23 cellular contexts compared by ENCODE assay signal in the genomic region with DNA sequence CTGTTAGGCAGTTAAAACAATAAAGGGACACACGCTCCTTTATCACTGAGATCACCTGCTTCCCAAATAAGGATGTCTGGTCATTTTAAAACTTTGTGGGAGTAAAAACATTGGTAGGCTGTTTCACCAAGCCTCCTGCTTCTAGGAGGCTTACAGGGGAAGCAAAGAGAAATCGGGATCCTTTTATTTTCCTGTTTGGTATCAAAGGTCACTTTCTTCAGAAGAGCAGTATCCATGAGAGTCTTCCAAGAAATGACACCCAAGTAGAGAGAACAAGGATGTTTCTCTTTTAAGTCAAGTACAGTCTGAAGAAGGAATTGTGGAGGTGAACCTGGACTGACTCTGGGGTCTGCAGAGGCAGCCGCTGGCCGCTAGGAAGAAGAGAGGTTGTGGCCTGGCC. TPM values are rescaled to one million over a fixed set of nuclear protein-coding genes. Genes with fewer than 3 reads are reported as not detected.
DNase-seq lines count a peak whose midpoint lies in the region; ATAC-seq and TF ChIP-seq lines count a peak whose summit lies in the region.
"Had no signal": no experiment of that assay in that cellular context is flagged by ENCODE, and none has a peak within 500 bp of the region (broad histone marks: within the 10 kb centered on the region; RNA-seq: fewer than 3 reads in every experiment).

No MANE protein-coding gene starts in this region.

- no peaks in the 10 kb centered on the region for H3K23me2 ChIP-seq in H9 (ENCODE audit: insufficient read length, low read depth, low read length, poor library complexity, severe bottlenecking)

- TF ChIP-seq CTCF in H9 (conservative IDR thresholded peaks at IDR 0.05) = no peak
- no peak for TF ChIP-seq CTCF in colonic mucosa (IDR thresholded peaks at IDR 0.05)

- H3K4me3 Mint-ChIP-seq in H9 (no peak overlapping the region), naive B cell (peak overlapping the region in 1 of 8 donors; percentile 18)
- no peak overlapping the region for H3K4me3 Mint-ChIP-seq in stimulated activated effector memory CD8-positive, alpha-beta T cell treated with anti-CD3 and anti-CD28 coated beads, Interleukin-12 subunit alpha, Interleukin-12 subunit beta, amount 100 ng/mL, for 72 hours
- H3K4me3 Mint-ChIP-seq: CD4-positive, alpha-beta memory T cell; GM23338; HFFc6 had no signal

- no peaks in the 10 kb centered on the region for H3K79me2 ChIP-seq in H9 (ENCODE audit: insufficient read depth, low read length)

- H4K8ac ChIP-seq in H9 (replicated peaks; ENCODE audit: insufficient read length, low read depth, low read length) = no peak overlapping the region

- no peak overlapping the region for H2BK120ac ChIP-seq in H9 (ENCODE audit: low read depth, low read length, poor library complexity, severe bottlenecking)

- no peak overlapping the region for H3K9ac ChIP-seq in H9 (ENCODE audit: extremely low read depth, insufficient read length, low read length)
- H3K9ac ChIP-seq in colonic mucosa (ENCODE audit: low read depth in 2 of 2, low read length in 2 of 2) = peak overlapping the region; percentile 28 to 39
- H3K9ac ChIP-seq: BLaER1 treated with 17β-estradiol and CSF1 and Interleukin-3, amounts not matched to agents 10 nM and 100 nM; KMS-11 had no signal

- no peak overlapping the region for H2BK5ac ChIP-seq in H9 (ENCODE audit: insufficient read length, low read length)

- H3K9me3 ChIP-seq in H9 (ENCODE audit: control insufficient read depth, low read depth, low read length) (no peaks in the 10 kb centered on the region), colonic mucosa (no peaks in the 10 kb centered on the region)
- H3K9me3 ChIP-seq: A549; BLaER1 treated with 17β-estradiol and CSF1 and Interleukin-3, amounts not matched to agents 10 nM and 100 nM; HAP-1 had no signal

- no peak overlapping the region for H3K23ac ChIP-seq in H9 (ENCODE audit: insufficient read length, low read depth, low read length)

- H2AK5ac ChIP-seq in H9 (ENCODE audit: insufficient read length, low read length) = no peak overlapping the region

- H3K14ac ChIP-seq in H9 (ENCODE audit: insufficient read depth, low read length) = no peak overlapping the region; the same call in 1 of the 2 replicates

- no peak overlapping the region for H2BK20ac ChIP-seq in H9 (ENCODE audit: low read depth, low read length, poor library complexity, severe bottlenecking)

- H3K36me3 ChIP-seq in colonic mucosa = no peaks in the 10 kb centered on the region

- H4K20me1 ChIP-seq in H9 (ENCODE audit: control insufficient read depth, insufficient read depth, insufficient read length) = no peaks in the 10 kb centered on the region

- H3K27ac Mint-ChIP-seq in H9 (peak overlapping the region in 2 of 3 experiments; percentile 21 to 79; a peak in 4 of 7 replicates), naive B cell (peak overlapping the region in 4 of 6 donors; percentile 64 to 97 (median 74))
- peak overlapping the region; percentile 48 for H3K27ac Mint-ChIP-seq in stimulated activated effector memory CD8-positive, alpha-beta T cell treated with anti-CD3 and anti-CD28 coated beads, Interleukin-12 subunit alpha, Interleukin-12 subunit beta, amount 100 ng/mL, for 72 hours
- H3K27ac Mint-ChIP-seq: GM23338, HFFc6 had no signal

- no peak overlapping the region for H4K5ac ChIP-seq in H9 (ENCODE audit: insufficient read length, low read depth, low read length)

- H3K18ac ChIP-seq in H9 (ENCODE audit: insufficient read length, low read depth, low read length) = no peak overlapping the region

- H3K4me1 ChIP-seq in H9 (ENCODE audit: insufficient read depth, low read length) = no peaks in the 10 kb centered on the region
- no peaks in the 10 kb centered on the region for H3K4me1 ChIP-seq in colonic mucosa
- H3K4me1 ChIP-seq: A549, HAP-1 had no signal

- H3K4me1 Mint-ChIP-seq in H9 = peaks cover 0 to 3% of the 10 kb centered on the region in 2 experiments; a peak in 2 of 4 replicates
- H3K4me1 Mint-ChIP-seq in naive B cell = no peaks in the 10 kb centered on the region
- no peaks in the 10 kb centered on the region for H3K4me1 Mint-ChIP-seq in stimulated activated effector memory CD8-positive, alpha-beta T cell treated with anti-CD3 and anti-CD28 coated beads, Interleukin-12 subunit alpha, Interleukin-12 subunit beta, amount 100 ng/mL, for 72 hours
- H3K4me1 Mint-ChIP-seq: CD4-positive, alpha-beta memory T cell had no signal

- H3K4me2 ChIP-seq in H9 (ENCODE audit: insufficient read depth, insufficient read length, low read length) = no peak overlapping the region
- H3K4me2 ChIP-seq: A549, GM23338, KMS-11 had no signal

- peaks cover 11 to 50% (median 38%) of the 10 kb centered on the region in 3 experiments; a peak in 6 of 7 replicates for H3K36me3 Mint-ChIP-seq in H9 (ENCODE audit: insufficient read depth in 1 of 3, low read depth in 3 of 3)
- peaks cover 16 to 24% of the 10 kb centered on the region in 2 donors for H3K36me3 Mint-ChIP-seq in naive B cell
- H3K36me3 Mint-ChIP-seq in stimulated activated effector memory CD8-positive, alpha-beta T cell treated with anti-CD3 and anti-CD28 coated beads, Interleukin-12 subunit alpha, Interleukin-12 subunit beta, amount 100 ng/mL, for 72 hours = peaks cover 74% of the 10 kb centered on the region

- no peak for ATAC-seq in naive B cell (ENCODE audit: low read depth in 2 of 2)
- ATAC-seq in stimulated activated effector memory CD8-positive, alpha-beta T cell treated with anti-CD3 and anti-CD28 coated beads, Interleukin-12 subunit alpha, Interleukin-12 subunit beta, amount 100 ng/mL, for 72 hours = no peak
- ATAC-seq in HG03045 (IDR thresholded peaks at IDR 0.05; ENCODE audit: unreplicated experiment) = no peak
- no peak for ATAC-seq in GM19328 (IDR thresholded peaks at IDR 0.05; ENCODE audit: unreplicated experiment)
- ATAC-seq: A549, GM23338 had no signal

- WGBS in H9 (ENCODE audit: extremely low coverage, insufficient read length, low lambda C conversion rate) = no CpG with 5 or more reads among the region's 4 CpGs

- no peaks in the 10 kb centered on the region for H3K9me3 Mint-ChIP-seq in H9
- H3K9me3 Mint-ChIP-seq in naive B cell = no peaks in the 10 kb centered on the region
- H3K9me3 Mint-ChIP-seq in stimulated activated effector memory CD8-positive, alpha-beta T cell treated with anti-CD3 and anti-CD28 coated beads, Interleukin-12 subunit alpha, Interleukin-12 subunit beta, amount 100 ng/mL, for 72 hours = no peaks in the 10 kb centered on the region
- H3K9me3 Mint-ChIP-seq: CD4-positive, alpha-beta memory T cell; GM23338; HFFc6 had no signal

- H3K27me3 Mint-ChIP-seq in H9 (ENCODE audit: low read depth) (no peaks in the 10 kb centered on the region), naive B cell (no peaks in the 10 kb centered on the region)
- H3K27me3 Mint-ChIP-seq: CD4-positive, alpha-beta memory T cell had no signal

- no peak overlapping the region for H2AFZ ChIP-seq in H9 (ENCODE audit: low read length)
- H2AFZ ChIP-seq: GM23338 had no signal

- no peak overlapping the region for H3K56ac ChIP-seq in H9 (ENCODE audit: insufficient read length, low read depth, low read length)

- no peaks in the 10 kb centered on the region for H3K79me1 ChIP-seq in H9 (ENCODE audit: insufficient read depth, low read depth, low read length, poor library complexity, severe bottlenecking)

- H3K4me3 ChIP-seq in colonic mucosa = no peak overlapping the region
- H3K4me3 ChIP-seq: A549; BLaER1 treated with 17β-estradiol and CSF1 and Interleukin-3, amounts not matched to agents 10 nM and 100 nM; GM23338; HAP-1 had no signal

- no peak overlapping the region for H2BK12ac ChIP-seq in H9 (ENCODE audit: insufficient read length, low read depth, low read length)

- intact Hi-C loops in colonic mucosa (cut with DNase I) = no loop called here

- no peak overlapping the region for H4K91ac ChIP-seq in H9 (ENCODE audit: insufficient read length, low read depth, low read length)

- H3K4ac ChIP-seq in H9 (ENCODE audit: low read depth, low read length) = no peak overlapping the region

- H3K27me3 ChIP-seq in H9 (ENCODE audit: insufficient read depth, low read length) (no peaks in the 10 kb centered on the region), colonic mucosa (no peaks in the 10 kb centered on the region)

- H3T11ph ChIP-seq in H9 (ENCODE audit: low read length) = no peak overlapping the region

- H2BK15ac ChIP-seq in H9 (ENCODE audit: low read depth, low read length) = no peak overlapping the region

- DNase-seq in H9 = no peak
- DNase-seq in colonic mucosa = no peak
- no peak for DNase-seq in naive B cell
- DNase-seq in stimulated activated effector memory CD8-positive, alpha-beta T cell treated with anti-CD3 and anti-CD28 coated beads, Interleukin-12 subunit alpha, Interleukin-12 subunit beta, amount 100 ng/mL, for 72 hours (ENCODE audit: low spot score in 2 of 2) = no peak
- DNase-seq in amniotic stem cell (lab: John Stamatoyannopoulos, UW) = no peak
- DNase-seq: AML-193; CD4-positive, alpha-beta memory T cell; COR-L47; HFFc6; IMR-90; MM.1S; NCI-H2029; NCI-H446 treated with DMSO at 0.1 percent for 48 hours; NCI-H526; RPMI8226; SHP77 had no signal

- H3K27ac ChIP-seq in H9 (ENCODE audit: insufficient read length, low read depth, low read length) (no peak overlapping the region), colonic mucosa (no peak overlapping the region)
- H3K27ac ChIP-seq: A549; BLaER1 treated with 17β-estradiol and CSF1 and Interleukin-3, amounts not matched to agents 10 nM and 100 nM; KMS-11 had no signal

RNA-seq across cellular contexts. Expression of gene BID, which starts 36.9 kb away (rescaled TPM):
- total RNA-seq in H9 (2021) (23.2 and 25.5 TPM in 2 replicates), colonic mucosa (10 to 100 TPM; 35.9 to 57.5 TPM)
- polyA plus RNA-seq in naive B cell (ENCODE audit: low read depth in 6 of 6) = 10 to 100 TPM; 18.2 to 29.9 (median 23.1) TPM
